19 cellular contexts compared by ENCODE assay signal in the genomic region with DNA sequence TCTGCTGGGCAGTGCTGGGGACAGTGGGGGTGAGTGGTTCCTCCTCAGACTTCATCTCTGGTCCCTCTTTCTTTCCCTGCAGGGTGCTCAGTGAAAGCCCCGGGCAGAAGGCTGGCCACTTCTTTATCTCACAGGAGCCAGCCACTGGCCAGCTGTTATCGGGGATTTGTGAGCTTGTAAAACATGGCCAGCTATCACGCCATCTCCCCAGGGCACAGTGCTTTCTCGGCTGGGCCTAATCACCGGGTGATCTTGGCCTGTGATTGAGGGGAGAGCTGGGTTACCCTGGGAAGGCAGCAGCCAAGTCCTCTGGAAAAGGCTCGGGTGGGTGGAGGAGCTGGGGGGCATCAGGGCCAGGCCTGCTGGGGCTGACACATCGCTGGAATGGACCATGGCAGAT.
"Had no signal": no experiment of that assay in that cellular context is flagged by ENCODE, and none has a peak within 500 bp of the region (broad histone marks: within the 10 kb centered on the region; RNA-seq: fewer than 3 reads in every experiment).

No MANE protein-coding gene starts in this region.

- DNase-seq: activated CD4-positive, alpha-beta T cell treated with anti-CD3 and anti-CD28 coated beads, Interleukin-2, amount 50 U/mL, for 1 hour; activated CD8-positive, alpha-beta memory T cell treated with anti-CD3 and anti-CD28 coated beads, Interleukin-2, amount 50 U/mL, for 4 hours; activated effector memory CD4-positive, alpha-beta T cell treated with anti-CD3 and anti-CD28 coated beads, Interleukin-2, amount 50 U/mL, for 16 hours; activated naive CD4-positive, alpha-beta T cell treated with anti-CD3 and anti-CD28 coated beads, Interleukin-2, amount 50 U/mL, for 16 hours; activated T-cell treated with anti-CD3 and anti-CD28 coated beads, Interleukin-2, amount 50 U/mL, for 4 hours; aorta; erythroblast; foreskin melanocyte; head of caudate nucleus; left lung; nephron progenitor cell; stimulated activated CD4-positive, alpha-beta T cell treated with anti-CD3 and anti-CD28 coated beads, Interleukin-2, amount 100 ng/mL, for 24 hours; stimulated activated naive CD4-positive, alpha-beta T cell treated with Interleukin-2 at 50 U/mL for 16 hours; thyroid gland had no signal

- H3K4me1 ChIP-seq: breast epithelium, left lung, right atrium auricular region, thyroid gland had no signal

- H3K27ac ChIP-seq: breast epithelium, coronary artery, left lung, right atrium auricular region, thyroid gland had no signal

- FAIRE-seq: endometrium had no signal

- H3K4me3 ChIP-seq: breast epithelium, coronary artery, left lung, right atrium auricular region, thyroid gland had no signal

- H3K36me3 ChIP-seq: breast epithelium, left lung, right atrium auricular region, thyroid gland had no signal

- H3K27me3 ChIP-seq: right atrium auricular region, thyroid gland had no signal

- ATAC-seq: activated CD4-positive, CD25-positive, alpha-beta regulatory T cell treated with anti-CD3 and anti-CD28 coated beads, Interleukin-2, amount 50 U/mL, for 24 hours; activated T-cell treated with anti-CD3 and anti-CD28 coated beads, Interleukin-2, amount 50 U/mL, for 4 hours; left lung had no signal

- H3K9me3 ChIP-seq: breast epithelium, left lung, right atrium auricular region, thyroid gland had no signal
